18 cellular contexts compared by ENCODE assay signal in the genomic region with DNA sequence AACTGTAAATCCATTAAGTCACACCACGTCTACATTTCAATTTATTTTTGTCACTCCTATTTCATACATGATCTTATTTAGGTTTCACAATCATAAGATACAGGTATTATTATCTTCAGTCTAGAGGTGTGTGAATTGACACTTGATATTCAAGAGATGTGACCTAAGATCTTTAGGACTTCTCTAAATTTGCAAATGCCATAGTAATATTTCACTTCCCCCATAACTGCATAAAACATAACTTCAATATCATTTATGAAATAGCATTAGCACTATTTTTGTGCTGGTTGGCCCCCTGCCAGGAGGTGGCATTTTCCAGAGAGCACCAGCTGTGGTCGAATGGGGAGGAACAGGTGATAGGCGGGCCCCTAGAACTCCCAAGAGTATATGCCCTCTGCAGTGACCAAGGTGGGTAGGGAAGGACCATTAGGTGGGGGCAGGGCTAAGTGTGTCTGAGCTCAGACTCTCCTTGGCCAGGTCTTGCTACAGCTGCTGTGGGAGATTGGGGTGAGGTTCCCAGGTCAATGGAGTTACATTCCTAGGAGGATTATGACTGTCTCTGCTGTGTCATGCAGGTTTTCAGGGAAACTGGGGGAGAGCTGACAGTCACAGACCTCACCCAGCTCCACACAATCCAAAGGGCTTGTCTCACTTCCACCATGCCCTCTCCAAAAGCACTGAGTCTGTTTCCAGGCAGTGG. TPM values are rescaled to one million over a fixed set of nuclear protein-coding genes. Genes with fewer than 3 reads are reported as not detected.
DNase-seq lines count a peak whose midpoint lies in the region; ATAC-seq, FAIRE-seq and TF ChIP-seq lines count a peak whose summit lies in the region.
"Had no signal": no experiment of that assay in that cellular context is flagged by ENCODE, and none has a peak within 500 bp of the region (broad histone marks: within the 10 kb centered on the region; RNA-seq: fewer than 3 reads in every experiment).

No MANE protein-coding gene starts in this region.

- no peaks in the 10 kb centered on the region for H3K36me3 ChIP-seq in astrocyte (ENCODE audit: insufficient read depth, low read length)
- no peaks in the 10 kb centered on the region for H3K36me3 ChIP-seq in lower lobe of right lung
- H3K36me3 ChIP-seq: right lobe of liver, transverse colon had no signal

- no peaks in the 10 kb centered on the region for H3K4me1 ChIP-seq in astrocyte (ENCODE audit: insufficient read depth, low read length)
- peaks cover 9% of the 10 kb centered on the region for H3K4me1 ChIP-seq in lower lobe of right lung
- H3K4me1 ChIP-seq: transverse colon had no signal

- no peaks in the 10 kb centered on the region for H4K20me1 ChIP-seq in astrocyte (ENCODE audit: insufficient read depth, low read length)

- H3K9ac ChIP-seq in astrocyte (ENCODE audit: low read length) = no peak overlapping the region

- H3K79me2 ChIP-seq in astrocyte (ENCODE audit: insufficient read depth, low read length) = no peaks in the 10 kb centered on the region

- H3K4me3 Mint-ChIP-seq in astrocyte (ENCODE audit: unreplicated experiment) = no peak overlapping the region
- H3K4me3 Mint-ChIP-seq in T-helper 2 cell treated with Interferon-gamma antibody and Interleukin-4, amounts not matched to agents 5 μg/mL and 100 μg/mL, for 36 hours = no peak overlapping the region
- H3K4me3 Mint-ChIP-seq: activated CD4-positive, alpha-beta memory T cell treated with anti-CD3 and anti-CD28 coated beads for 36 hours; central memory CD8-positive, alpha-beta T cell; stimulated activated naive CD8-positive, alpha-beta T cell treated with anti-CD3 and anti-CD28 coated beads, Interleukin-15, Interleukin-2, amounts not matched to agents 100 ng/mL and 50 ng/mL, for 24 hours had no signal

- FAIRE-seq in astrocyte (lab: Jason Lieb, UNC) = no peak

- no peak for ATAC-seq in lower lobe of right lung
- ATAC-seq: left ventricle myocardium superior had no signal

- H2AFZ ChIP-seq in astrocyte (ENCODE audit: low read depth, low read length) = no peak overlapping the region

- DNase-seq in Caki2 (ENCODE audit: low read depth) = peak; percentile 3
- peak; percentile 1 for DNase-seq in M059J (ENCODE audit: low read depth)
- no peak for DNase-seq in astrocyte (ENCODE audit: low read depth)
- DNase-seq in lower lobe of right lung = peak; percentile 39
- DNase-seq in T-helper 2 cell treated with Interferon-gamma antibody and Interleukin-4, amounts not matched to agents 5 μg/mL and 100 μg/mL, for 36 hours (ENCODE audit: low spot score) = no peak
- no peak for DNase-seq in germinal center (ENCODE audit: low spot score)
- no peak for DNase-seq in occipital lobe (lab: John Stamatoyannopoulos, UW)
- DNase-seq in AG20443 (ENCODE audit: low spot score) = no peak
- DNase-seq: activated CD4-positive, alpha-beta memory T cell treated with anti-CD3 and anti-CD28 coated beads for 36 hours; amniotic stem cell; left ventricle myocardium superior; NCI-H1436 treated with DMSO at 0.1 percent for 48 hours; SHP77 treated with DMSO at 0.1 percent for 48 hours; T-helper 1 cell; transverse colon had no signal

- peaks cover 5% of the 10 kb centered on the region for H3K4me1 Mint-ChIP-seq in astrocyte (ENCODE audit: low read depth, unreplicated experiment)
- peaks cover 4% of the 10 kb centered on the region for H3K4me1 Mint-ChIP-seq in T-helper 2 cell treated with Interferon-gamma antibody and Interleukin-4, amounts not matched to agents 5 μg/mL and 100 μg/mL, for 36 hours (ENCODE audit: low read depth)
- H3K4me1 Mint-ChIP-seq: central memory CD8-positive, alpha-beta T cell had no signal

- H3K36me3 Mint-ChIP-seq in astrocyte (ENCODE audit: low read depth, unreplicated experiment) = no peaks in the 10 kb centered on the region
- no peaks in the 10 kb centered on the region for H3K36me3 Mint-ChIP-seq in T-helper 2 cell treated with Interferon-gamma antibody and Interleukin-4, amounts not matched to agents 5 μg/mL and 100 μg/mL, for 36 hours (ENCODE audit: low read depth)
- H3K36me3 Mint-ChIP-seq: activated CD4-positive, alpha-beta memory T cell treated with anti-CD3 and anti-CD28 coated beads for 36 hours had no signal

- H3K4me2 ChIP-seq in astrocyte (ENCODE audit: low read length) = no peak overlapping the region

- H3K9me3 ChIP-seq in astrocyte (ENCODE audit: insufficient read depth, low read depth, low read length) (no peaks in the 10 kb centered on the region), lower lobe of right lung (no peaks in the 10 kb centered on the region)
- H3K9me3 ChIP-seq: right lobe of liver, transverse colon had no signal

- no peak overlapping the region for H3K4me3 ChIP-seq in astrocyte (ENCODE audit: insufficient read depth, low read depth, low read length)
- no peak overlapping the region for H3K4me3 ChIP-seq in lower lobe of right lung
- H3K4me3 ChIP-seq: right lobe of liver, transverse colon had no signal

- no peaks in the 10 kb centered on the region for H3K27me3 Mint-ChIP-seq in astrocyte (ENCODE audit: low read depth, unreplicated experiment)
- H3K27me3 Mint-ChIP-seq in T-helper 2 cell treated with Interferon-gamma antibody and Interleukin-4, amounts not matched to agents 5 μg/mL and 100 μg/mL, for 36 hours (ENCODE audit: low read depth) = no peaks in the 10 kb centered on the region

- TF ChIP-seq CTCF in astrocyte (IDR thresholded peaks at IDR 0.05; ENCODE audit: insufficient read depth, low read depth, low read length) (no peak), lower lobe of right lung (IDR thresholded peaks at IDR 0.05) (no peak)

- no peak overlapping the region for H3K27ac ChIP-seq in astrocyte (ENCODE audit: low read depth, low read length)
- H3K27ac ChIP-seq in lower lobe of right lung = no peak overlapping the region
- H3K27ac ChIP-seq: right lobe of liver, transverse colon had no signal

- intact Hi-C loops in lower lobe of right lung (cut with DNase I) = no loop called here

- in situ Hi-C loops in Caki2 (cut with HindIII; ENCODE audit: low pct_unique_long_range_greater_than_20kb, low sequenced_read_pairs) = no loop called here

- H3K9me3 Mint-ChIP-seq in astrocyte (ENCODE audit: unreplicated experiment) = no peaks in the 10 kb centered on the region
- H3K9me3 Mint-ChIP-seq in T-helper 2 cell treated with Interferon-gamma antibody and Interleukin-4, amounts not matched to agents 5 μg/mL and 100 μg/mL, for 36 hours = no peaks in the 10 kb centered on the region
- H3K9me3 Mint-ChIP-seq: activated CD4-positive, alpha-beta memory T cell treated with anti-CD3 and anti-CD28 coated beads for 36 hours; central memory CD8-positive, alpha-beta T cell; stimulated activated naive CD8-positive, alpha-beta T cell treated with anti-CD3 and anti-CD28 coated beads, Interleukin-15, Interleukin-2, amounts not matched to agents 100 ng/mL and 50 ng/mL, for 24 hours had no signal

- peak overlapping the region; percentile 58 for H3K27ac Mint-ChIP-seq in astrocyte (ENCODE audit: unreplicated experiment)
- no peak overlapping the region for H3K27ac Mint-ChIP-seq in T-helper 2 cell treated with Interferon-gamma antibody and Interleukin-4, amounts not matched to agents 5 μg/mL and 100 μg/mL, for 36 hours
- H3K27ac Mint-ChIP-seq: activated CD4-positive, alpha-beta memory T cell treated with anti-CD3 and anti-CD28 coated beads for 36 hours; stimulated activated naive CD8-positive, alpha-beta T cell treated with anti-CD3 and anti-CD28 coated beads, Interleukin-15, Interleukin-2, amounts not matched to agents 100 ng/mL and 50 ng/mL, for 24 hours had no signal

- H3K27me3 ChIP-seq in astrocyte (ENCODE audit: insufficient read depth, low read length) (no peaks in the 10 kb centered on the region), lower lobe of right lung (ENCODE audit: low read depth) (no peaks in the 10 kb centered on the region)
- H3K27me3 ChIP-seq: right lobe of liver, transverse colon had no signal

RNA-seq across cellular contexts. Expression of a gene that starts 49.2 kb away (rescaled TPM):
- 26.6 and 118 TPM in 2 replicates for total RNA-seq in Caki2 (2014; rRNA removed; shearing (Covaris generic); ENCODE audit: low replicate concordance)
- total RNA-seq in M059J (2014; rRNA removed; shearing (Covaris generic)) = 121 and 187 TPM in 2 replicates
- total RNA-seq in astrocyte = 81.5 and 93.3 TPM in 2 replicates
- 71.5 TPM for total RNA-seq in lower lobe of right lung
- total RNA-seq in occipital lobe = 58.8 TPM

Comparison
In these comparisons a context has a peak if more than half of its experiments do, and no peak if none do; other contexts are left out.
1. DNase-seq: peak in Caki2 (single experiment), M059J (single experiment) and lower lobe of right lung (single experiment); none in astrocyte (single experiment), T-helper 2 cell treated with Interferon-gamma antibody and Interleukin-4, amounts not matched to agents 5 μg/mL and 100 μg/mL, for 36 hours (single experiment), germinal center (single experiment), occipital lobe (single experiment) and AG20443 (single experiment).